Comparison of ENCODE assay signal across 19 cellular contexts in the genomic region with DNA sequence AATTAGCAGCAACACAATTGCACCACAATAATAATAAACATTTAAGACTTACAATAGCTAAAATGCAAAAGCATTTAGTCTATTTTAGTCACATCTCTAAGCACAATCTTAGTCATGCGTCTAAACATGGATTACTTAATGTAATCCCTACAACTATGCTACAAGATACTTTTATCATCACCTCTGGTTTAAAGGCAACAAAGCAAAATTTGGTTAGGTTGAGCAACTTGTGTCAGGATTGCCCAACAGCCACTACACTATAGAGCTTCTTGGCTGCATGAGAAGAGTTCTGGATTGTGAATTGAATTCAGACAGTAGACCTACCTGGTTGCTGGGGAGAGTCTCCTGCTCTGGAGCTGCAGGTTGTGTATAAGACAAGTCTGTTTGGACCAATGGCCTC.
DNase-seq lines count a peak whose midpoint lies in the region; ATAC-seq, FAIRE-seq and TF ChIP-seq lines count a peak whose summit lies in the region.
"Had no signal": no experiment of that assay in that cellular context is flagged by ENCODE, and none has a peak within 500 bp of the region (broad histone marks: within the 10 kb centered on the region; RNA-seq: fewer than 3 reads in every experiment).

No MANE protein-coding gene starts in this region.

- no peaks in the 10 kb centered on the region for H3K9me3 ChIP-seq in GM23248 (ENCODE audit: low read depth)
- H3K9me3 ChIP-seq in thyroid gland = no peaks in the 10 kb centered on the region
- H3K9me3 ChIP-seq: BE2C, MG63, SJCRH30 had no signal

- TF ChIP-seq CTCF in bronchial epithelial cell (IDR thresholded peaks at IDR 0.05; ENCODE audit: insufficient read depth, low read length, severe bottlenecking) (no peak), thyroid gland (IDR thresholded peaks at IDR 0.05) (no peak)

- no peaks in the 10 kb centered on the region for H3K9me2 ChIP-seq in GM23248 (ENCODE audit: insufficient read depth)

- H3K36me3 ChIP-seq in GM23248 (ENCODE audit: low read depth) (no peaks in the 10 kb centered on the region), bronchial epithelial cell (ENCODE audit: control insufficient read depth, insufficient read depth, low read length) (no peaks in the 10 kb centered on the region), thyroid gland (no peaks in the 10 kb centered on the region)
- H3K36me3 ChIP-seq: BE2C, MG63, SJCRH30 had no signal

- H2AFZ ChIP-seq in GM23248 = no peak overlapping the region

- intact Hi-C loops in thyroid gland (cut with DNase I) = no loop called here

- in situ Hi-C loops in GM23248 (cut with MboI) = no loop called here

- H3K27me3 ChIP-seq in GM23248 (replicated peaks; ENCODE audit: insufficient read depth) (no peaks in the 10 kb centered on the region), bronchial epithelial cell (ENCODE audit: control insufficient read depth, insufficient read depth, low read length) (no peaks in the 10 kb centered on the region), thyroid gland (no peaks in the 10 kb centered on the region)
- H3K27me3 ChIP-seq: BE2C, MG63, SJCRH30 had no signal

- H3K27ac ChIP-seq in GM23248 (no peak overlapping the region), thyroid gland (no peak overlapping the region)
- H3K27ac ChIP-seq: RWPE1, SJCRH30 had no signal

- no peaks in the 10 kb centered on the region for H4K20me1 ChIP-seq in GM23248 (ENCODE audit: insufficient read depth)

- ATAC-seq in GM18511 (IDR thresholded peaks at IDR 0.05; ENCODE audit: unreplicated experiment) = no peak
- ATAC-seq: HCT116 had no signal

- DNase-seq in GM23248 (peak; percentile 46), MV-4-11 (lab: John Stamatoyannopoulos, UW) (peak; percentile 71), bronchial epithelial cell (ENCODE audit: low read depth) (peak; percentile 31), iris pigment epithelial cell (ENCODE audit: low read depth) (peak; percentile 42), cerebellum (ENCODE audit: low spot score) (no peak), thyroid gland (no peak)
- DNase-seq: ACHN; BE2C; CD4-positive, alpha-beta memory T cell; KG1; MG63; NCI-H1417 treated with DMSO at 0.1 percent for 48 hours; NCI-H2029; NCI-H2171 treated with DMSO at 0.1 percent for 48 hours; NCI-H510A; SJCRH30 had no signal

- no peaks in the 10 kb centered on the region for H3K79me2 ChIP-seq in GM23248 (ENCODE audit: insufficient read depth)

- no peak overlapping the region for H3K4me3 ChIP-seq in GM23248
- no peak overlapping the region for H3K4me3 ChIP-seq in bronchial epithelial cell (ENCODE audit: low read depth, low read length)
- H3K4me3 ChIP-seq in thyroid gland (replicated peaks in 1 of 3) = no peak overlapping the region
- H3K4me3 ChIP-seq: MG63, SJCRH30 had no signal

- H3F3A ChIP-seq in GM23248 (ENCODE audit: insufficient read depth) = no peaks in the 10 kb centered on the region

- FAIRE-seq in bronchial epithelial cell (lab: Jason Lieb, UNC) = no peak

- no peak overlapping the region for H3K4me2 ChIP-seq in GM23248 (ENCODE audit: unreplicated experiment)

- no peak overlapping the region for H3K9ac ChIP-seq in GM23248

- H3K4me1 ChIP-seq in GM23248 (ENCODE audit: insufficient read depth) = no peaks in the 10 kb centered on the region
- H3K4me1 ChIP-seq in thyroid gland = no peaks in the 10 kb centered on the region
- H3K4me1 ChIP-seq: BE2C, SJCRH30 had no signal

- no peak for TF ChIP-seq POLR2A in thyroid gland (IDR thresholded peaks at IDR 0.05)

- 4 to 8% methylated on average over 1 of the region's 1 CpG for WGBS in GM23248 (ENCODE audit: low coverage in 1 of 2, low lambda C conversion rate in 2 of 2, missing lambda C conversion rate in 2 of 2), 2 experiments
- WGBS in thyroid gland, 2 donors = 94 to 100% methylated on average over 1 of the region's 1 CpG

Comparison
In these comparisons a context has a peak if more than half of its experiments do, and no peak if none do; other contexts are left out.
1. DNase-seq: peak in GM23248 (single experiment), MV-4-11 (single experiment), bronchial epithelial cell (single experiment) and iris pigment epithelial cell (single experiment); none in cerebellum (single experiment) and thyroid gland (0 of 2).